Comparison of ENCODE assay signal across 25 cellular contexts in genomic region chr3:58996730-58997129, GRCh38.
"Had no signal": no experiment of that assay in that cellular context is flagged by ENCODE, and none has a peak within 500 bp of the region (broad histone marks: within the 10 kb centered on the region; RNA-seq: fewer than 3 reads in every experiment).

No MANE protein-coding gene starts in this region.

- H3K4me3 Mint-ChIP-seq: activated CD8-positive, alpha-beta T cell treated with anti-CD3 and anti-CD28 coated beads for 36 hours; activated naive CD8-positive, alpha-beta T cell treated with anti-CD3 and anti-CD28 coated beads, Interleukin-2, amount 10 ng/mL, durations not matched to agents 7 days and 5 days; T-cell had no signal

- H3K27me3 ChIP-seq: adrenal gland had no signal

- H3K9me3 Mint-ChIP-seq: activated CD8-positive, alpha-beta T cell treated with anti-CD3 and anti-CD28 coated beads for 36 hours; activated naive CD8-positive, alpha-beta T cell treated with anti-CD3 and anti-CD28 coated beads, Interleukin-2, amount 10 ng/mL, durations not matched to agents 7 days and 5 days had no signal

- H3K27ac Mint-ChIP-seq: activated CD8-positive, alpha-beta T cell treated with anti-CD3 and anti-CD28 coated beads for 36 hours; activated naive CD8-positive, alpha-beta T cell treated with anti-CD3 and anti-CD28 coated beads, Interleukin-2, amount 10 ng/mL, durations not matched to agents 7 days and 5 days; T-cell had no signal

- DNase-seq: activated CD4-positive, alpha-beta T cell treated with anti-CD3 and anti-CD28 coated beads for 4 hours; activated CD8-positive, alpha-beta memory T cell treated with anti-CD3 and anti-CD28 coated beads, Interleukin-2, amount 50 U/mL, for 4 hours; activated CD8-positive, alpha-beta T cell treated with anti-CD3 and anti-CD28 coated beads for 36 hours; activated naive CD4-positive, alpha-beta T cell treated with anti-CD3 and anti-CD28 coated beads, Interleukin-2, amount 50 U/mL, for 16 hours; activated naive CD8-positive, alpha-beta T cell treated with anti-CD3 and anti-CD28 coated beads, Interleukin-2, amount 10 ng/mL, durations not matched to agents 7 days and 5 days; adrenal gland; anterior cingulate cortex; caudate nucleus; Kasumi-1; NCI-H146; NCI-H187 treated with DMSO at 0.1 percent for 48 hours; NCI-H2081 treated with DMSO at 0.1 percent for 48 hours; NCI-H345; NCI-H510A; NCI-H526 treated with DMSO at 0.1 percent for 48 hours; NK-92 treated with Interleukin-12 subunit alpha and Interleukin-12 subunit beta, amount 100 ng/mL, for 24 hours; OCI-M1; RPMI8226; T-cell; T-helper 2 cell; T1000 had no signal

- H3K9me3 ChIP-seq: adrenal gland had no signal

- H3K36me3 ChIP-seq: adrenal gland had no signal

- H3K4me3 ChIP-seq: adrenal gland, SK-N-MC had no signal

- ATAC-seq: activated CD8-positive, alpha-beta T cell treated with anti-CD3 and anti-CD28 coated beads for 36 hours; Panc1; Right ventricle myocardium inferior; T-cell had no signal

- H3K36me3 Mint-ChIP-seq: activated naive CD8-positive, alpha-beta T cell treated with anti-CD3 and anti-CD28 coated beads, Interleukin-2, amount 10 ng/mL, durations not matched to agents 7 days and 5 days; T-cell had no signal

- H3K27ac ChIP-seq: adrenal gland, SK-N-MC, VCaP had no signal
